11 cellular contexts compared by ENCODE assay signal in the genomic region with DNA sequence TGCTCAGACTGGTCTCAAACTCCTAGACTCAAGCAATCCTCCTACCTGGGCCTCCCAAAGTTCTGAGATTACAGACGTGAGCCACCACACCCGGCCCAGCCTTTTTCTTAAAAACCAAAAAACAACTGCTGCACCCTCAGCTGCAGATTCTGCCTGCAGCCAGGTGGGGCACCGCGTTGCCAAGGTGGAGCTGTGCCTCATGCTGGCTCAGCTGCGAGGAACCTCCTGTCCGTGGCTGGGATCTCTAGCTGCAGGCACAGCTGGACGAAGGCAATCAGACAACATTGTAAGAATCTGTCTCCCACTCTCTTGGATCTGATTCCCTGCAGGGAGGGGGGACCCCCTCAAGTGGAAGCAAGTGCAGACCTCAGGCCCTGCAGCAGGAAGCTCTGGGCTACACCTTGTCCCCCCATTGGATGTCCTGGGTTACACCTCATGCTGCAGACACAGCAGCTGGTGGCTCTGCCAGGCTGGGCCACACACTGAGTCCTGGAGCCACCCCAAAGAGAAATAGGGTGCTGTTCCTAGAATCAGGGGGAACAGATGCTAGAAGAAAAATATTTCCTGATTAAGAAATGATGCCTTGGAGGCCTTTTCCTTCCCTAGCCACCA. TPM values are rescaled to one million over a fixed set of nuclear protein-coding genes. Genes with fewer than 3 reads are reported as not detected.
DNase-seq lines count a peak whose midpoint lies in the region; ATAC-seq and TF ChIP-seq lines count a peak whose summit lies in the region.
"Had no signal": no experiment of that assay in that cellular context is flagged by ENCODE, and none has a peak within 500 bp of the region (broad histone marks: within the 10 kb centered on the region; RNA-seq: fewer than 3 reads in every experiment).

No MANE protein-coding gene starts in this region.

- TF ChIP-seq CTCF in GM12874 (IDR thresholded peaks at IDR 0.05; ENCODE audit: insufficient read depth, low read depth, low read length) = 0 out of 2 replicates have a peak, but pooled peaks have one; percentile 10
- peak; percentile 18; the same call in 1 of the 2 replicates for TF ChIP-seq CTCF in RWPE1 (conservative IDR thresholded peaks at IDR 0.05; ENCODE audit: low read depth)
- TF ChIP-seq CTCF in gastroesophageal sphincter (IDR thresholded peaks at IDR 0.05) = peak in 2 of 4 experiments; percentile 25 to 40

- H3K4me1 ChIP-seq in gastroesophageal sphincter = peaks cover 0 to 65% (median 9%) of the 10 kb centered on the region in 3 donors
- H3K4me1 ChIP-seq in skeletal muscle satellite cell (ENCODE audit: control insufficient read depth, insufficient read depth, low read length) = peaks cover 51% of the 10 kb centered on the region

- H3K36me3 ChIP-seq in gastroesophageal sphincter (no peaks in the 10 kb centered on the region), skeletal muscle satellite cell (ENCODE audit: insufficient read depth, low read length) (no peaks in the 10 kb centered on the region)

- H3K9ac ChIP-seq in skeletal muscle satellite cell (ENCODE audit: low read depth, low read length) = peak overlapping the region; percentile 90

- H3K4me3 ChIP-seq in gastroesophageal sphincter (peak overlapping the region; percentile 43 to 57), skeletal muscle satellite cell (ENCODE audit: low read length) (peak overlapping the region; percentile 67)

- TF ChIP-seq POLR2A in gastroesophageal sphincter (IDR thresholded peaks at IDR 0.05) = no peak

- CTCF ChIA-PET in RWPE1 (lab: Yijun Ruan, JAX) = interaction anchor here (0.6 to 1.4 kb wide), 3 partner anchors 9 to 160 kb away, joined by 3 to 6 read pairs (median 4); no protein-coding TSS in a partner anchor

- ATAC-seq in gastroesophageal sphincter = no peak
- no peak for ATAC-seq in GM19328 (IDR thresholded peaks at IDR 0.05; ENCODE audit: unreplicated experiment)
- ATAC-seq in HG03520 (IDR thresholded peaks at IDR 0.05; ENCODE audit: unreplicated experiment) = no peak

- no peak for DNase-seq in RWPE1 (ENCODE audit: low spot score)
- no peak for DNase-seq in T-helper 1 cell
- no peak for DNase-seq in SHP77 (lab: John Stamatoyannopoulos, UW)
- DNase-seq: activated naive CD4-positive, alpha-beta T cell; NCI-H2107; occipital lobe had no signal

- no peaks in the 10 kb centered on the region for H3K9me3 ChIP-seq in gastroesophageal sphincter
- no peaks in the 10 kb centered on the region for H3K9me3 ChIP-seq in skeletal muscle satellite cell (replicated peaks; ENCODE audit: low read length)

- POLR2A ChIA-PET in RWPE1 (lab: Yijun Ruan, JAX; ENCODE audit: low non-redundant PET) = no interaction called here

- TF ChIP-seq EP300 in gastroesophageal sphincter (IDR thresholded peaks at IDR 0.05) = no peak

- peak overlapping the region; percentile 88 for H3K4me2 ChIP-seq in skeletal muscle satellite cell (ENCODE audit: low read length)

- H3K27ac ChIP-seq in RWPE1 = peak overlapping the region; percentile 65
- H3K27ac ChIP-seq in gastroesophageal sphincter = peak overlapping the region; percentile 93 to 98 (median 95)

- WGBS in gastroesophageal sphincter (ENCODE audit: low coverage in 1 of 2), 2 donors = 40% methylated on average over 2 of the region's 7 CpGs; no CpG with 5 or more reads in 1 of the 2 donors

- H3K27me3 ChIP-seq in gastroesophageal sphincter (no peaks in the 10 kb centered on the region), skeletal muscle satellite cell (ENCODE audit: control insufficient read depth, insufficient read depth, low read length) (no peaks in the 10 kb centered on the region)

RNA-seq across cellular contexts. Expression of a gene that starts 24.1 kb away (rescaled TPM):
- 1 to 10 TPM in 1 of 4 donors, under 1 TPM in 2, not detected in 1; 0.31 to 5.1 (median 0.59) TPM for total RNA-seq in gastroesophageal sphincter
- total RNA-seq in skeletal muscle satellite cell (2012; rRNA removed) = 0.25 TPM in 1 of 2 replicates, not detected in the other

RNA-seq across cellular contexts. Expression of a gene that starts 29.8 kb away (rescaled TPM):
- 100 to 1,000 TPM; 398 to 983 (median 654) TPM for total RNA-seq in gastroesophageal sphincter
- 661 and 1,104 TPM in 2 replicates for total RNA-seq in skeletal muscle satellite cell (2012; rRNA removed)
